8 cellular contexts compared by ENCODE assay signal in genomic region chr6:5205877-5206840, GRCh38. TPM values are rescaled to one million over a fixed set of nuclear protein-coding genes. Genes with fewer than 3 reads are reported as not detected.
DNase-seq lines count a peak whose midpoint lies in the region; ATAC-seq lines count a peak whose summit lies in the region.

No MANE protein-coding gene starts in this region.

- H3K79me1 ChIP-seq in neuronal stem cell (ENCODE audit: low read depth, low read length) = no peaks in the 10 kb centered on the region

- no peak overlapping the region for H3K14ac ChIP-seq in neuronal stem cell (ENCODE audit: low read length)

- no peak overlapping the region for H3K27ac ChIP-seq in neuronal stem cell (replicated peaks; ENCODE audit: low read length)

- H2AFZ ChIP-seq in neuronal stem cell (ENCODE audit: low read length) = peak overlapping the region; percentile 3

- no peak overlapping the region for H4K8ac ChIP-seq in neuronal stem cell (ENCODE audit: low read depth, low read length)

- WGBS in neuronal stem cell (ENCODE audit: extremely low coverage in 2 of 2, insufficient read length in 2 of 2, insufficient replicate concordance in 1 of 2), 2 donors = no CpG with 5 or more reads among the region's 6 CpGs

- H3K36me3 ChIP-seq in neuronal stem cell (replicated peaks in 1 of 2; ENCODE audit: control insufficient read depth in 2 of 2, insufficient read depth in 2 of 2, low read length in 2 of 2) = peaks cover 0 to 3% of the 10 kb centered on the region in 2 donors

- no peak overlapping the region for H3K4ac ChIP-seq in neuronal stem cell (ENCODE audit: low read length)

- H2BK12ac ChIP-seq in neuronal stem cell (ENCODE audit: low read length) = no peak overlapping the region

- DNase-seq in ELF-1 (ENCODE audit: low read depth, low spot score) (peak; percentile 22), RPMI7951 (ENCODE audit: low read depth) (peak; percentile 60), neuronal stem cell (ENCODE audit: low spot score) (no peak)
- DNase-seq in stimulated activated naive CD8-positive, alpha-beta T cell treated with anti-CD3 and anti-CD28 coated beads, Interleukin-15, Interleukin-2, amounts not matched to agents 100 U/mL and 50 U/mL, for 24 hours = no peak

- no peak overlapping the region for H3K9ac ChIP-seq in neuronal stem cell (ENCODE audit: low read depth, low read length, poor library complexity)

- ATAC-seq in esophagus mucosa (peak; percentile 57), HG02852 (IDR thresholded peaks at IDR 0.05; ENCODE audit: unreplicated experiment) (no peak), HG03354 (IDR thresholded peaks at IDR 0.05; ENCODE audit: poor library complexity, severe bottlenecking, unreplicated experiment) (no peak), HG03159 (IDR thresholded peaks at IDR 0.05; ENCODE audit: unreplicated experiment) (no peak)
- ATAC-seq in stimulated activated naive CD8-positive, alpha-beta T cell treated with anti-CD3 and anti-CD28 coated beads, Interleukin-15, Interleukin-2, amounts not matched to agents 100 U/mL and 50 U/mL, for 24 hours = no peak

- no peak overlapping the region for H2AK5ac ChIP-seq in neuronal stem cell (ENCODE audit: low read depth, low read length)

- peaks cover 29 to 49% of the 10 kb centered on the region in 2 donors for H3K4me1 ChIP-seq in neuronal stem cell (ENCODE audit: control insufficient read depth in 2 of 2, insufficient read depth in 1 of 2, low read depth in 1 of 2, low read length in 2 of 2)

- H2BK15ac ChIP-seq in neuronal stem cell (ENCODE audit: low read length) = no peak overlapping the region

- H3K23ac ChIP-seq in neuronal stem cell (ENCODE audit: low read depth, low read length, poor library complexity) = no peak overlapping the region

- no peak overlapping the region for H2BK120ac ChIP-seq in neuronal stem cell (ENCODE audit: low read depth, low read length)

- no peak overlapping the region for H3K4me3 ChIP-seq in neuronal stem cell (ENCODE audit: low read length in 2 of 2)

- H3K27me3 ChIP-seq in neuronal stem cell (ENCODE audit: control insufficient read depth in 3 of 3, insufficient read depth in 3 of 3, low read depth in 1 of 3, low read length in 3 of 3) = no peaks in the 10 kb centered on the region

- H4K91ac ChIP-seq in neuronal stem cell (ENCODE audit: low read depth, low read length, poor library complexity) = no peak overlapping the region

- no peak overlapping the region for H3K18ac ChIP-seq in neuronal stem cell (ENCODE audit: low read length)

- no peak overlapping the region for H3K4me2 ChIP-seq in neuronal stem cell (ENCODE audit: insufficient read depth, low read length, poor library complexity, severe bottlenecking)

- H2BK5ac ChIP-seq in neuronal stem cell (ENCODE audit: low read length) = no peak overlapping the region

- no peaks in the 10 kb centered on the region for H3K9me3 ChIP-seq in neuronal stem cell (replicated peaks in 1 of 2; ENCODE audit: control insufficient read depth in 2 of 2, insufficient read depth in 1 of 2, low read depth in 1 of 2, low read length in 2 of 2)

RNA-seq across cellular contexts. Expression of gene LYRM4, which starts 54.6 kb away (rescaled TPM):
- 42.5 and 44.9 TPM in 2 replicates for total RNA-seq in RPMI7951 (2014; rRNA removed; shearing (Covaris generic))
- 20.3 TPM for total RNA-seq in esophagus mucosa
- polyA plus RNA-seq in neuronal stem cell (2013, experiment 1 of 2) = 49.6 TPM
- 51.2 TPM for polyA plus RNA-seq in neuronal stem cell (2013, experiment 2 of 2)

RNA-seq across cellular contexts. Expression of gene FARS2, which starts 55.2 kb away (rescaled TPM):
- 15.0 and 21.9 TPM in 2 replicates for total RNA-seq in RPMI7951 (2014; rRNA removed; shearing (Covaris generic))
- total RNA-seq in esophagus mucosa = 15.4 TPM
- polyA plus RNA-seq in neuronal stem cell (2013, experiment 1 of 2) = 6.7 TPM
- polyA plus RNA-seq in neuronal stem cell (2013, experiment 2 of 2) = 6.7 TPM

Comparison
In these comparisons a context has a peak if more than half of its experiments do, and no peak if none do; other contexts are left out.
1. DNase-seq: peak in ELF-1 (single experiment) and RPMI7951 (single experiment); none in neuronal stem cell (single experiment) and stimulated activated naive CD8-positive, alpha-beta T cell treated with anti-CD3 and anti-CD28 coated beads, Interleukin-15, Interleukin-2, amounts not matched to agents 100 U/mL and 50 U/mL, for 24 hours (single experiment).